Comparison of ENCODE assay signal across 9 cellular contexts in genomic region chr12:45217846-45218245, GRCh38. TPM values are rescaled to one million over a fixed set of nuclear protein-coding genes. Genes with fewer than 3 reads are reported as not detected.
A peak's percentile ranks its signal among the peaks of the same experiment; 100 is the strongest.
DNase-seq lines count a peak whose midpoint lies in the region; ATAC-seq, FAIRE-seq and TF ChIP-seq lines count a peak whose summit lies in the region.
"Had no signal": no experiment of that assay in that cellular context is flagged by ENCODE, and none has a peak within 500 bp of the region (broad histone marks: within the 10 kb centered on the region; RNA-seq: fewer than 3 reads in every experiment).

No MANE protein-coding gene starts in this region.

- H3K9me3 ChIP-seq in BLaER1 (no peaks in the 10 kb centered on the region), IMR-90 (ENCODE audit: control insufficient read depth, insufficient read depth, low read length) (no peaks in the 10 kb centered on the region), testis (no peaks in the 10 kb centered on the region)

- no peak overlapping the region for H2BK15ac ChIP-seq in IMR-90 (ENCODE audit: low read depth, low read length)

- TF ChIP-seq RAD21 in IMR-90 (IDR thresholded peaks at IDR 0.05; ENCODE audit: low read length): no peak

- intact Hi-C loops in IMR-90 (cut with micrococcal nuclease): loop anchor here (2.0 kb wide), 3 partner anchors 51 to 511 kb away; partner anchors contain the start of gene ARID2
- intact Hi-C loops in testis (cut with DNase I; ENCODE audit: low total_unique reads): no loop called here

- H3K4ac ChIP-seq in IMR-90 (ENCODE audit: low read depth, low read length): peak overlapping the region; percentile 15; the same call in 1 of the 2 replicates

- DNase-seq in IMR-90 (peak; percentile 12), choroid plexus epithelial cell (ENCODE audit: low read depth) (peak; percentile 19), NCI-H187 treated with DMSO at 0.1 percent for 48 hours (lab: John Stamatoyannopoulos, UW) (no peak), testis (no peak), D721Med (ENCODE audit: insufficient read length, low spot score) (no peak), HuH-7.5 (ENCODE audit: low spot score) (no peak)
- no peak for DNase-seq in naive thymus-derived CD8-positive, alpha-beta T cell
- DNase-seq: KG1 had no signal

- peaks cover 10 to 34% of the 10 kb centered on the region in 2 experiments for H3K79me1 ChIP-seq in IMR-90 (ENCODE audit: low read depth in 1 of 2, low read length in 2 of 2)

- H2AFZ ChIP-seq in IMR-90 (replicated peaks; ENCODE audit: low read length, poor library complexity): no peak overlapping the region

- H4K91ac ChIP-seq in IMR-90 (ENCODE audit: insufficient read depth, low read depth, low read length): no peak overlapping the region

- H2BK5ac ChIP-seq in IMR-90 (ENCODE audit: low read depth, low read length, poor library complexity, severe bottlenecking): peak overlapping the region; percentile 66

- H4K5ac ChIP-seq in IMR-90 (ENCODE audit: low read depth, low read length): no peak overlapping the region

- no peak overlapping the region for H2BK20ac ChIP-seq in IMR-90 (ENCODE audit: low read depth, low read length)

- no peaks in the 10 kb centered on the region for H3K9me3 Mint-ChIP-seq in naive thymus-derived CD8-positive, alpha-beta T cell

- no peaks in the 10 kb centered on the region for H3K36me3 Mint-ChIP-seq in naive thymus-derived CD8-positive, alpha-beta T cell

- H3K9me1 ChIP-seq in IMR-90 (ENCODE audit: insufficient read depth, low read length): no peaks in the 10 kb centered on the region

- peak overlapping the region; percentile 43; the same call in 1 of the 2 replicates for H3K56ac ChIP-seq in IMR-90 (ENCODE audit: extremely low read depth, insufficient read depth, low read length)

- H2AK9ac ChIP-seq in IMR-90 (replicated peaks; ENCODE audit: low read depth, low read length, poor library complexity): no peak overlapping the region

- no peak overlapping the region for H2AK5ac ChIP-seq in IMR-90 (ENCODE audit: low read depth, low read length)

- H3K14ac ChIP-seq in IMR-90 (replicated peaks; ENCODE audit: low read depth, low read length): peak overlapping the region; percentile 46; the same call in 1 of the 2 replicates

- H3K4me1 ChIP-seq in BLaER1 (peaks cover 47% of the 10 kb centered on the region), IMR-90 (ENCODE audit: control insufficient read depth, insufficient read depth, low read length) (peaks cover 4% of the 10 kb centered on the region; the same call in 1 of the 2 replicates), testis (peaks cover 24% of the 10 kb centered on the region)

- POLR2A ChIA-PET in IMR-90 (lab: Charles Lee; ENCODE audit: unreplicated experiment): interaction anchor here (0.8 kb wide), 1 partner anchor 130 kb away, joined by 4 read pairs; no protein-coding TSS in a partner anchor
- POLR2A ChIA-PET in naive thymus-derived CD8-positive, alpha-beta T cell (lab: Charles Lee): interaction anchor here (3.3 kb wide), 1 partner anchor 11 kb away, joined by 11 read pairs; no protein-coding TSS in a partner anchor

- CTCF ChIA-PET in IMR-90 (lab: Yijun Ruan, JAX): interaction anchor here (1.1 to 1.3 kb wide), 2 partner anchors 92 to 326 kb away, joined by 3 read pairs; no protein-coding TSS in a partner anchor

- H3K27me3 ChIP-seq in BLaER1 (no peaks in the 10 kb centered on the region), IMR-90 (ENCODE audit: control insufficient read depth, insufficient read depth, low read length) (no peaks in the 10 kb centered on the region), testis (no peaks in the 10 kb centered on the region)

- peak overlapping the region in 2 of 10 donors; percentile 37 to 72 for H3K27ac Mint-ChIP-seq in naive thymus-derived CD8-positive, alpha-beta T cell

- H3K4me2 ChIP-seq in BLaER1 (peak overlapping the region; percentile 88), IMR-90 (ENCODE audit: low read depth, low read length) (peak overlapping the region; percentile 90)

- BruUV-seq in IMR-90 (replicated peaks; lab: Mats Ljungman, UMichigan): no TSS peak

- H3K27me3 Mint-ChIP-seq in naive thymus-derived CD8-positive, alpha-beta T cell: no peaks in the 10 kb centered on the region

- in situ Hi-C loops in IMR-90 (cut with MboI; ENCODE audit: low sequenced_read_pairs): no loop called here

- H3K36me3 ChIP-seq in BLaER1 (peaks cover 15% of the 10 kb centered on the region), IMR-90 (ENCODE audit: control insufficient read depth, insufficient read depth, low read length) (no peaks in the 10 kb centered on the region), testis (ENCODE audit: low read depth, missing control alignments) (no peaks in the 10 kb centered on the region)

- peaks cover 23 to 58% (median 53%) of the 10 kb centered on the region in 4 donors for H3K4me1 Mint-ChIP-seq in naive thymus-derived CD8-positive, alpha-beta T cell

- no peak for TF ChIP-seq POLR2A in IMR-90 (IDR thresholded peaks at IDR 0.05; ENCODE audit: low read depth, low read length)
- TF ChIP-seq POLR2A in testis (IDR thresholded peaks at IDR 0.05): no peak

- FAIRE-seq in D721Med (lab: Jason Lieb, UNC): no peak

- no CpG with 5 or more reads among the region's 2 CpGs for WGBS in IMR-90 (ENCODE audit: extremely low coverage in 2 of 2, insufficient read length in 1 of 2), 2 experiments
- WGBS in testis, 2 donors: 27 to 42% methylated on average over 2 of the region's 2 CpGs

- no peak for ATAC-seq in IMR-90 (ENCODE audit: low read depth)
- ATAC-seq in naive thymus-derived CD8-positive, alpha-beta T cell: no peak

- TF ChIP-seq CTCF in IMR-90 (conservative IDR thresholded peaks at IDR 0.05; ENCODE audit: low read depth, low read length): no peak
- TF ChIP-seq CTCF in choroid plexus epithelial cell (conservative IDR thresholded peaks at IDR 0.05; ENCODE audit: low read depth, low read length): no peak
- no peak for TF ChIP-seq CTCF in testis (IDR thresholded peaks at IDR 0.05)
- no peak for TF ChIP-seq CTCF in D721Med (IDR thresholded peaks at IDR 0.05; ENCODE audit: insufficient read depth, missing control alignments)

- H3K23ac ChIP-seq in IMR-90 (ENCODE audit: low read depth, low read length): peak overlapping the region; percentile 81; the same call in 1 of the 2 replicates

- peak overlapping the region; percentile 87 to 99 (median 95) for H3K4me3 Mint-ChIP-seq in naive thymus-derived CD8-positive, alpha-beta T cell

- dilution Hi-C loops in IMR-90 (cut with HindIII; ENCODE audit: low sequenced_read_pairs, unreplicated experiment): no loop called here

- peaks cover 62% of the 10 kb centered on the region for H4K20me1 ChIP-seq in BLaER1
- H4K20me1 ChIP-seq in IMR-90 (ENCODE audit: insufficient read depth, low read length): peaks cover 18% of the 10 kb centered on the region; the same call in 1 of the 2 replicates

- no peak overlapping the region for H3K27ac ChIP-seq in BLaER1
- no peak overlapping the region for H3K27ac ChIP-seq in IMR-90 (ENCODE audit: insufficient read depth, low read length)
- no peak overlapping the region for H3K27ac ChIP-seq in testis

- H3K18ac ChIP-seq in IMR-90 (ENCODE audit: low read depth, low read length): no peak overlapping the region

- H3K4me3 ChIP-seq in BLaER1: peak overlapping the region; percentile 95
- H3K4me3 ChIP-seq in IMR-90 (ENCODE audit: insufficient read depth, low read depth, low read length): peak overlapping the region; percentile 60; the same call in 1 of the 2 replicates
- H3K4me3 ChIP-seq in choroid plexus epithelial cell (ENCODE audit: low read depth, low read length): peak overlapping the region; percentile 84
- H3K4me3 ChIP-seq in testis: peak overlapping the region in 1 of 2 donors; percentile 96

- no peak overlapping the region for H2BK120ac ChIP-seq in IMR-90 (ENCODE audit: low read depth, low read length)

- peak overlapping the region; percentile 92 for H3K9ac ChIP-seq in BLaER1
- peak overlapping the region; percentile 47; the same call in 1 of the 2 replicates for H3K9ac ChIP-seq in IMR-90 (ENCODE audit: low read depth, low read length)

- H4K8ac ChIP-seq in IMR-90 (ENCODE audit: low read depth in 2 of 2, low read length in 2 of 2): no peak overlapping the region

TF ChIP-seq in IMR-90, 13 proteins besides CTCF, POLR2A, EP300 and RAD21 (continues in another document):
- TF ChIP-seq BHLHE40 (IDR thresholded peaks at IDR 0.05; ENCODE audit: low read depth, low read length) (no peak), CHD1 (IDR thresholded peaks at IDR 0.05; ENCODE audit: low read depth, low read length) (no peak), CEBPB (IDR thresholded peaks at IDR 0.05; ENCODE audit: low read depth, low read length) (no peak), NFE2L2 (IDR thresholded peaks at IDR 0.05; ENCODE audit: low read depth, low read length) (no peak), MAFK (IDR thresholded peaks at IDR 0.05; ENCODE audit: low read depth, low read length) (no peak), FOS (IDR thresholded peaks at IDR 0.05; ENCODE audit: low read depth, low read length) (no peak), MXI1 (IDR thresholded peaks at IDR 0.05; ENCODE audit: borderline replicate concordance, low read depth, low read length) (no peak), USF2 (IDR thresholded peaks at IDR 0.05; ENCODE audit: low read depth, low read length) (no peak), RFX5 (IDR thresholded peaks at IDR 0.05; ENCODE audit: low read depth, low read length) (no peak), SMC3 (IDR thresholded peaks at IDR 0.05; ENCODE audit: low read depth, low read length) (no peak)

RNA-seq across cellular contexts. Expression of gene ANO6, which starts 2.0 kb away (rescaled TPM):
- total RNA-seq in IMR-90 (2012; rRNA removed): 41.0 and 46.7 TPM in 2 replicates
- 18.1 and 21.6 TPM in 2 replicates for polyA plus RNA-seq in IMR-90 (2012; rRNA removed)
- polyA plus RNA-seq in IMR-90 (2012; cell fraction: cytosol; rRNA removed): 6.1 and 6.7 TPM in 2 replicates
- 2.8 and 17.3 TPM in 2 replicates for polyA plus RNA-seq in IMR-90 (2012; cell fraction: nucleus; rRNA removed; ENCODE audit: low replicate concordance)
- 10 to 100 TPM; 17.1 to 17.5 TPM for total RNA-seq in naive thymus-derived CD8-positive, alpha-beta T cell
- 10 to 100 TPM; 13.4 to 18.6 (median 18.0) TPM for polyA plus RNA-seq in naive thymus-derived CD8-positive, alpha-beta T cell
- 10 to 100 TPM; 58.0 to 75.7 TPM for total RNA-seq in testis
- polyA plus RNA-seq in testis (ENCODE audit: insufficient read depth, low read depth, low replicate concordance): 33.1 TPM

Comparison
In these comparisons a context has a peak if more than half of its experiments do, and no peak if none do; other contexts are left out.
1. DNase-seq: peak in IMR-90 (single experiment) and choroid plexus epithelial cell (single experiment); none in naive thymus-derived CD8-positive, alpha-beta T cell (0 of 10), NCI-H187 treated with DMSO at 0.1 percent for 48 hours (single experiment), testis (single experiment), D721Med (single experiment) and HuH-7.5 (single experiment).